8 cellular contexts compared by ENCODE assay signal in genomic region chr1:27830621-27831424, GRCh38. TPM values are rescaled to one million over a fixed set of nuclear protein-coding genes. Genes with fewer than 3 reads are reported as not detected.
DNase-seq lines count a peak whose midpoint lies in the region; ATAC-seq, FAIRE-seq and TF ChIP-seq lines count a peak whose summit lies in the region.

PPP1R8 (plus strand) TSS chr1:27830782; CDS start chr1:27830836, 54 bp downstream.

- H4K20me1 ChIP-seq in mammary epithelial cell (ENCODE audit: insufficient read depth, low read length), result no peaks in the 10 kb centered on the region
- peaks cover 9% of the 10 kb centered on the region for H4K20me1 ChIP-seq in smooth muscle cell (ENCODE audit: low read depth)

- peak within 1 kb of the TSS; percentile 93 for H3K9ac ChIP-seq in mammary epithelial cell (ENCODE audit: insufficient read depth, low read length)
- peak within 1 kb of the TSS; percentile 98 for H3K9ac ChIP-seq in smooth muscle cell (ENCODE audit: low read depth)

- no peak for TF ChIP-seq CTCF in WERI-Rb-1 (IDR thresholded peaks at IDR 0.05; ENCODE audit: low read depth, low read length)
- TF ChIP-seq CTCF in mammary epithelial cell (conservative IDR thresholded peaks at IDR 0.05 in 1 of 2, IDR thresholded peaks at IDR 0.05 in 1 of 2; ENCODE audit: extremely low read depth in 1 of 2, insufficient read depth in 1 of 2, low read depth in 1 of 2, low read length in 2 of 2), result no peak
- no peak for TF ChIP-seq CTCF in smooth muscle cell (IDR thresholded peaks at IDR 0.05; ENCODE audit: borderline replicate concordance, insufficient read depth, poor library complexity, severe bottlenecking)

- H3K27ac ChIP-seq in WERI-Rb-1 (peak within 1 kb of the TSS; percentile 98), mammary epithelial cell (ENCODE audit: insufficient read depth, low read depth, low read length) (peak within 1 kb of the TSS; percentile 85), smooth muscle cell (ENCODE audit: low read depth) (peak within 1 kb of the TSS; percentile 88)

- FAIRE-seq in A204.1 (lab: Jason Lieb, UNC), result peak; percentile 86

- ATAC-seq in GM18861 (IDR thresholded peaks at IDR 0.05; ENCODE audit: unreplicated experiment) (peak; percentile 85), HG03103 (IDR thresholded peaks at IDR 0.05; ENCODE audit: low read depth, unreplicated experiment) (peak; percentile 82)

- peak within 1 kb of the TSS; percentile 89 for H3K4me3 ChIP-seq in WERI-Rb-1 (ENCODE audit: low read depth, low read length)
- peak within 1 kb of the TSS; percentile 79 to 95 (median 88) for H3K4me3 ChIP-seq in mammary epithelial cell (replicated peaks in 1 of 3; ENCODE audit: insufficient read depth in 1 of 3, low read depth in 2 of 3, low read length in 3 of 3)
- H3K4me3 ChIP-seq in smooth muscle cell, result peak within 1 kb of the TSS; percentile 95

- H2AFZ ChIP-seq in mammary epithelial cell (ENCODE audit: low read depth, low read length) (peak within 1 kb of the TSS; percentile 99), smooth muscle cell (ENCODE audit: low read depth) (peak within 1 kb of the TSS; percentile 95)

- intact Hi-C loops in mammary epithelial cell (cut with micrococcal nuclease), result loop anchor here (1.0 to 5.0 kb wide), 3 partner anchors 59 to 162 kb away; partner anchors contain the start of genes FAM76A and STX12

- H3K4me1 ChIP-seq in mammary epithelial cell (ENCODE audit: insufficient read depth, low read length) (peaks cover 14% of the 10 kb centered on the region), smooth muscle cell (ENCODE audit: low read depth) (peaks cover 17% of the 10 kb centered on the region)

- H3K36me3 ChIP-seq in WERI-Rb-1 (peaks cover 31% of the 10 kb centered on the region), mammary epithelial cell (ENCODE audit: insufficient read depth, low read length) (peaks cover 7% of the 10 kb centered on the region), smooth muscle cell (ENCODE audit: low read depth) (peaks cover 8% of the 10 kb centered on the region)

- in situ Hi-C loops in mammary epithelial cell (cut with MboI; ENCODE audit: low sequenced_read_pairs in 2 of 2), result no loop called here

- H3K79me2 ChIP-seq in mammary epithelial cell (ENCODE audit: insufficient read depth, low read length) (peaks cover 52% of the 10 kb centered on the region), smooth muscle cell (ENCODE audit: low read depth) (peaks cover 52% of the 10 kb centered on the region)

- H3K27me3 ChIP-seq in WERI-Rb-1 (ENCODE audit: insufficient read depth, low read depth, severe bottlenecking) (no peaks in the 10 kb centered on the region), mammary epithelial cell (ENCODE audit: insufficient read depth, low read length) (no peaks in the 10 kb centered on the region), smooth muscle cell (ENCODE audit: low read depth) (no peaks in the 10 kb centered on the region)

- H3F3A ChIP-seq in smooth muscle cell (ENCODE audit: low read depth), result peaks cover 15% of the 10 kb centered on the region

- DNase-seq in NCI-H2196 (lab: John Stamatoyannopoulos, UW; ENCODE audit: unreplicated experiment) (peak; percentile 96), WERI-Rb-1 (peak; percentile 95), mammary epithelial cell (peak; percentile 94), iPS-NIHi11 (ENCODE audit: low spot score) (peak; percentile 91), smooth muscle cell (lab: John Stamatoyannopoulos, UW; ENCODE audit: unreplicated experiment) (peak; percentile 56)

- H3K9me3 ChIP-seq in WERI-Rb-1 (ENCODE audit: severe bottlenecking), result no peaks in the 10 kb centered on the region
- H3K9me3 ChIP-seq in mammary epithelial cell (replicated peaks; ENCODE audit: insufficient read depth, low read length), result no peaks in the 10 kb centered on the region
- no peaks in the 10 kb centered on the region for H3K9me3 ChIP-seq in smooth muscle cell (replicated peaks; ENCODE audit: low read depth)

- 3% methylated on average over 36 of the region's 60 CpGs for WGBS in mammary epithelial cell (ENCODE audit: low coverage, missing lambda C conversion rate)
- WGBS in smooth muscle cell (ENCODE audit: low lambda C conversion rate), result under 1% methylated on average over 60 of the region's 60 CpGs

- CTCF ChIA-PET in mammary epithelial cell (lab: Charles Lee; ENCODE audit: low non-redundant PET), result interaction anchor here (1.0 kb wide), 1 partner anchor 162 kb away, joined by 19 read pairs; no protein-coding TSS in a partner anchor

- BruUV-seq in mammary epithelial cell (replicated peaks; lab: Mats Ljungman, UMichigan), result TSS peak; percentile 41

- H3K4me2 ChIP-seq in mammary epithelial cell (ENCODE audit: insufficient read depth, low read depth, low read length), result peak within 1 kb of the TSS; percentile 80
- H3K4me2 ChIP-seq in smooth muscle cell, result peak within 1 kb of the TSS; percentile 94

- dilution Hi-C loops in mammary epithelial cell (cut with HindIII; ENCODE audit: low sequenced_read_pairs), result no loop called here

RNA-seq across cellular contexts. Expression of gene PPP1R8, which starts in this region (rescaled TPM):
- total RNA-seq in mammary epithelial cell (10 to 100 TPM; 37.0 to 42.5 TPM), smooth muscle cell (35.4 and 36.4 TPM in 2 replicates)
- polyA plus RNA-seq in mammary epithelial cell (34.4 TPM), smooth muscle cell (10.6 and 14.4 TPM in 2 replicates)
- polyA minus RNA-seq in mammary epithelial cell, result 21.1 TPM

Comparison
In these comparisons a context has a peak if more than half of its experiments do, and no peak if none do; other contexts are left out.
1. Peak in every context shown above with its lines: DNase-seq, ATAC-seq, H3K4me3 ChIP-seq and H3K27ac ChIP-seq.